In genomic region chr1:225603538-225604354, GRCh38 we compare ENCODE assay signal across 9 cellular contexts. TPM values are rescaled to one million over a fixed set of nuclear protein-coding genes. Genes with fewer than 3 reads are reported as not detected.
DNase-seq lines count a peak whose midpoint lies in the region; ATAC-seq, FAIRE-seq and TF ChIP-seq lines count a peak whose summit lies in the region.
"Had no signal": no experiment of that assay in that cellular context is flagged by ENCODE, and none has a peak within 500 bp of the region (broad histone marks: within the 10 kb centered on the region; RNA-seq: fewer than 3 reads in every experiment).

No MANE protein-coding gene starts in this region.

- H3K27ac ChIP-seq in dorsolateral prefrontal cortex = peak overlapping the region in 31 of 59 donors; percentile 1 to 70 (median 36)

- FAIRE-seq in D721Med (lab: Jason Lieb, UNC) = peak; percentile 96

- H3K36me3 ChIP-seq in mucosa of descending colon (ENCODE audit: low read depth) = no peaks in the 10 kb centered on the region
- peaks cover 4% of the 10 kb centered on the region; the same call in 1 of the 2 replicates for H3K36me3 ChIP-seq in BE2C

- H3K4me1 ChIP-seq in mucosa of descending colon (ENCODE audit: low read depth) (no peaks in the 10 kb centered on the region), BE2C (peaks cover 6% of the 10 kb centered on the region; the same call in 1 of the 2 replicates)

- no peak for DNase-seq in D721Med (ENCODE audit: insufficient read length, low spot score)
- peak; percentile 30 for DNase-seq in NCI-H460 (ENCODE audit: extremely low read depth, low read depth)
- no peak for DNase-seq in dorsolateral prefrontal cortex
- no peak for DNase-seq in mucosa of descending colon
- DNase-seq in ureter (ENCODE audit: low spot score) = no peak
- DNase-seq in NCI-H2171 treated with DMSO at 0.1 percent for 48 hours (lab: John Stamatoyannopoulos, UW) = no peak
- DNase-seq in BE2C = no peak
- DNase-seq in NCI-H2196 (lab: John Stamatoyannopoulos, UW; ENCODE audit: unreplicated experiment) = no peak
- DNase-seq: Caco-2 had no signal

- no peaks in the 10 kb centered on the region for H3K9me3 ChIP-seq in mucosa of descending colon
- no peaks in the 10 kb centered on the region for H3K9me3 ChIP-seq in BE2C
- H3K9me3 ChIP-seq: Caco-2 had no signal

- H3K4me3 ChIP-seq in dorsolateral prefrontal cortex (peak overlapping the region in 1 of 59 donors; percentile 6), mucosa of descending colon (no peak overlapping the region), BE2C (ENCODE audit: low read depth, low read length) (no peak overlapping the region)

- no peak for TF ChIP-seq CTCF in D721Med (IDR thresholded peaks at IDR 0.05; ENCODE audit: insufficient read depth, missing control alignments)
- no peak for TF ChIP-seq CTCF in dorsolateral prefrontal cortex (IDR thresholded peaks at IDR 0.05 in 54 of 56, conservative IDR thresholded peaks at IDR 0.05 in 2 of 56; ENCODE audit: low read depth in 1 of 56, partially characterized antibody in 56 of 56)
- TF ChIP-seq CTCF in mucosa of descending colon (IDR thresholded peaks at IDR 0.05) = no peak
- TF ChIP-seq CTCF in BE2C (IDR thresholded peaks at IDR 0.05; ENCODE audit: low read depth, low read length) = no peak

- ATAC-seq in mucosa of descending colon = peak; percentile 26

- intact Hi-C loops in dorsolateral prefrontal cortex (cut with DNase I) (no loop called here), mucosa of descending colon (cut with DNase I, micrococcal nuclease) (no loop called here)

- H3K27me3 ChIP-seq in dorsolateral prefrontal cortex (no peaks in the 10 kb centered on the region), BE2C (no peaks in the 10 kb centered on the region)

RNA-seq across cellular contexts. Expression of gene ENAH, which starts 49.2 kb away (rescaled TPM):
- total RNA-seq in NCI-H460 (2014; rRNA removed; shearing (Covaris generic)) = 126 and 130 TPM in 2 replicates
- polyA plus RNA-seq in NCI-H460 (2014; cell fraction: nucleus; rRNA removed) = 63.2 and 73.9 TPM in 2 replicates
- 100 to 1,000 TPM in 9 of 120 experiments, 10 to 100 TPM in 111; 57.3 to 134 (median 81.4) TPM for total RNA-seq in dorsolateral prefrontal cortex
- 100 to 1,000 TPM in 1 of 3 donors, 10 to 100 TPM in 2; 17.6 to 130 (median 41.3) TPM for total RNA-seq in mucosa of descending colon
- total RNA-seq in ureter = 104 TPM
- polyA plus RNA-seq in BE2C (2012; ENCODE audit: insufficient read depth, insufficient read length, low read depth) = 42.1 TPM
